In genomic region chr11:91396243-91397133, GRCh38 we compare ENCODE assay signal across 1 cellular context.
TF ChIP-seq lines count a peak whose summit lies in the region.

No MANE protein-coding gene starts in this region.

TF ChIP-seq in HepG2, 621 proteins besides CTCF, POLR2A, EP300 and RAD21 (continued from another document and continues in another):
- TF ChIP-seq ZBTB4 (CRISPR knock-in tag; IDR thresholded peaks at IDR 0.05; ENCODE audit: borderline replicate concordance): no peak
- peak; percentile 90 for TF ChIP-seq FOSL2 (CRISPR knock-in tag; IDR thresholded peaks at IDR 0.05)
- no peak for TF ChIP-seq DBP (CRISPR knock-in tag; IDR thresholded peaks at IDR 0.05; ENCODE audit: not compliant biosample characterization)
- no peak for TF ChIP-seq ZMAT3 (CRISPR knock-in tag; conservative IDR thresholded peaks at IDR 0.05)
- no peak for TF ChIP-seq ZNF407 (CRISPR knock-in tag; IDR thresholded peaks at IDR 0.05; ENCODE audit: not compliant biosample characterization)
- TF ChIP-seq ISL2 (CRISPR knock-in tag; IDR thresholded peaks at IDR 0.05): peak; percentile 16; the same call in 1 of the 2 replicates
- TF ChIP-seq DDIT3 (CRISPR knock-in tag; IDR thresholded peaks at IDR 0.05): no peak
- no peak for TF ChIP-seq ZNF513 (CRISPR knock-in tag; conservative IDR thresholded peaks at IDR 0.05)
- no peak for TF ChIP-seq SRF (IDR thresholded peaks at IDR 0.05; ENCODE audit: low read depth, low read length)
- no peak for TF ChIP-seq ZNF326 (CRISPR knock-in tag; IDR thresholded peaks at IDR 0.05; ENCODE audit: borderline replicate concordance)
- no peak for TF ChIP-seq TBX2 (CRISPR knock-in tag; IDR thresholded peaks at IDR 0.05; ENCODE audit: borderline replicate concordance)
- TF ChIP-seq ATF1 (CRISPR knock-in tag; IDR thresholded peaks at IDR 0.05): peak; percentile 28; the same call in 1 of the 2 replicates
- no peak for TF ChIP-seq ZXDC (CRISPR knock-in tag; IDR thresholded peaks at IDR 0.05)
- TF ChIP-seq ZNF431 (CRISPR knock-in tag; IDR thresholded peaks at IDR 0.05; ENCODE audit: borderline replicate concordance, low read depth): no peak
- TF ChIP-seq HDAC1 (CRISPR knock-in tag; IDR thresholded peaks at IDR 0.05): 0 out of 2 replicates have a peak, but pooled peaks have one; percentile 34
- TF ChIP-seq CSRNP2 (CRISPR knock-in tag; conservative IDR thresholded peaks at IDR 0.05; ENCODE audit: low read depth): no peak
- no peak for TF ChIP-seq HMGXB4 (CRISPR knock-in tag; IDR thresholded peaks at IDR 0.05; ENCODE audit: borderline replicate concordance in 1 of 2, low read depth in 1 of 2)
- no peak for TF ChIP-seq FOXK2 (IDR thresholded peaks at IDR 0.05)
- no peak for TF ChIP-seq IRX3 (CRISPR knock-in tag; IDR thresholded peaks at IDR 0.05; ENCODE audit: borderline replicate concordance, low read depth)
- TF ChIP-seq ZNF556 (CRISPR knock-in tag; IDR thresholded peaks at IDR 0.05; ENCODE audit: borderline replicate concordance): no peak
- no peak for TF ChIP-seq ZNF569 (CRISPR knock-in tag; IDR thresholded peaks at IDR 0.05; ENCODE audit: borderline replicate concordance)
- no peak for TF ChIP-seq MYC (CRISPR knock-in tag; IDR thresholded peaks at IDR 0.05; ENCODE audit: borderline replicate concordance)
- no peak for TF ChIP-seq MXD4 (CRISPR knock-in tag; IDR thresholded peaks at IDR 0.05)
- TF ChIP-seq ZNF570 (CRISPR knock-in tag; IDR thresholded peaks at IDR 0.05; ENCODE audit: borderline replicate concordance): no peak
- TF ChIP-seq JARID2 (CRISPR knock-in tag; IDR thresholded peaks at IDR 0.05; ENCODE audit: insufficient replicate concordance): no peak
- no peak for TF ChIP-seq HMGA1 (CRISPR knock-in tag; conservative IDR thresholded peaks at IDR 0.05)
- TF ChIP-seq LCORL (IDR thresholded peaks at IDR 0.05): peak; percentile 81; the same call in 1 of the 2 replicates
- no peak for TF ChIP-seq LCORL (CRISPR knock-in tag; IDR thresholded peaks at IDR 0.05)
- no peak for TF ChIP-seq ZBTB1 (CRISPR knock-in tag; IDR thresholded peaks at IDR 0.05; ENCODE audit: borderline replicate concordance)
- TF ChIP-seq SSRP1 (CRISPR knock-in tag; IDR thresholded peaks at IDR 0.05): no peak
- TF ChIP-seq CBX5 (CRISPR knock-in tag; IDR thresholded peaks at IDR 0.05; ENCODE audit: borderline replicate concordance): no peak
